Comparison of ENCODE assay signal across 35 cellular contexts in genomic region chr4:90621080-90621479, GRCh38.
"Had no signal": no experiment of that assay in that cellular context is flagged by ENCODE, and none has a peak within 500 bp of the region (broad histone marks: within the 10 kb centered on the region; RNA-seq: fewer than 3 reads in every experiment).

No MANE protein-coding gene starts in this region.

- H3K4me1 ChIP-seq: ascending aorta, breast epithelium, colonic mucosa, esophagus squamous epithelium, gastrocnemius medialis had no signal

- H3K36me3 ChIP-seq: ascending aorta, breast epithelium, cardiac muscle cell, colonic mucosa, esophagus squamous epithelium, gastrocnemius medialis, WERI-Rb-1 had no signal

- H3K27me3 ChIP-seq: ascending aorta, breast epithelium, cardiac muscle cell, colonic mucosa, dorsolateral prefrontal cortex, esophagus squamous epithelium, gastrocnemius medialis had no signal

- H3K4me1 Mint-ChIP-seq: activated B cell treated with CpG ODN at 0.5 μM for 24 hours; activated CD8-positive, alpha-beta memory T cell treated with anti-CD3 and anti-CD28 coated beads, Interleukin-2, amount 10 ng/mL, durations not matched to agents 7 days and 5 days; activated naive CD4-positive, alpha-beta T cell treated with anti-CD3 and anti-CD28 coated beads, Interleukin-2, amount 10 ng/mL, durations not matched to agents 7 days and 5 days; activated naive CD8-positive, alpha-beta T cell treated with anti-CD3 and anti-CD28 coated beads, Interleukin-2, amount 10 ng/mL, durations not matched to agents 7 days and 5 days; T-helper 17 cell had no signal

- H3K27ac ChIP-seq: ascending aorta, cardiac muscle cell, colonic mucosa, dorsolateral prefrontal cortex, epithelial cell of prostate, esophagus squamous epithelium, gastrocnemius medialis, WERI-Rb-1 had no signal

- H3K9me3 ChIP-seq: ascending aorta, breast epithelium, colonic mucosa, esophagus squamous epithelium, gastrocnemius medialis had no signal

- H3K9me3 Mint-ChIP-seq: activated naive CD4-positive, alpha-beta T cell treated with anti-CD3 and anti-CD28 coated beads, Interleukin-2, amount 10 ng/mL, durations not matched to agents 7 days and 5 days; activated T-cell treated with anti-CD3 and anti-CD28 coated beads, Interleukin-2, amount 50 U/mL, for 72 hours; T-helper 2 cell treated with Interferon-gamma antibody and Interleukin-4, amounts not matched to agents 5 μg/mL and 100 μg/mL, for 36 hours had no signal

- H3K27ac Mint-ChIP-seq: activated B cell treated with CpG ODN at 0.5 μM for 24 hours; activated CD8-positive, alpha-beta memory T cell treated with anti-CD3 and anti-CD28 coated beads, Interleukin-2, amount 10 ng/mL, durations not matched to agents 7 days and 5 days; activated CD8-positive, alpha-beta T cell treated with anti-CD3 and anti-CD28 coated beads for 36 hours; activated naive CD4-positive, alpha-beta T cell treated with anti-CD3 and anti-CD28 coated beads, Interleukin-2, amount 10 ng/mL, durations not matched to agents 7 days and 5 days; activated naive CD4-positive, alpha-beta T cell treated with anti-CD3 and anti-CD28 coated beads, Interleukin-2, amount 50 U/mL, for 72 hours; activated naive CD8-positive, alpha-beta T cell treated with anti-CD3 and anti-CD28 coated beads, Interleukin-2, amount 10 ng/mL, durations not matched to agents 7 days and 5 days; activated T-cell treated with anti-CD3 and anti-CD28 coated beads, Interleukin-2, amount 50 U/mL, for 24 hours; activated T-cell treated with anti-CD3 and anti-CD28 coated beads, Interleukin-2, amount 50 U/mL, for 72 hours; brain; T-helper 17 cell; T-helper 2 cell treated with Interferon-gamma antibody and Interleukin-4, amounts not matched to agents 5 μg/mL and 100 μg/mL, for 36 hours had no signal

- H3K36me3 Mint-ChIP-seq: activated CD8-positive, alpha-beta memory T cell treated with anti-CD3 and anti-CD28 coated beads, Interleukin-2, amount 10 ng/mL, durations not matched to agents 7 days and 5 days; activated naive CD4-positive, alpha-beta T cell treated with anti-CD3 and anti-CD28 coated beads, Interleukin-2, amount 10 ng/mL, durations not matched to agents 7 days and 5 days; activated naive CD4-positive, alpha-beta T cell treated with anti-CD3 and anti-CD28 coated beads, Interleukin-2, amount 50 U/mL, for 72 hours; activated naive CD8-positive, alpha-beta T cell treated with anti-CD3 and anti-CD28 coated beads, Interleukin-2, amount 10 ng/mL, durations not matched to agents 7 days and 5 days; brain had no signal

- H3K4me3 Mint-ChIP-seq: activated B cell treated with CpG ODN at 0.5 μM for 24 hours; activated CD8-positive, alpha-beta memory T cell treated with anti-CD3 and anti-CD28 coated beads, Interleukin-2, amount 10 ng/mL, durations not matched to agents 7 days and 5 days; activated CD8-positive, alpha-beta T cell treated with anti-CD3 and anti-CD28 coated beads for 36 hours; activated naive CD4-positive, alpha-beta T cell treated with anti-CD3 and anti-CD28 coated beads, Interleukin-2, amount 10 ng/mL, durations not matched to agents 7 days and 5 days; activated naive CD8-positive, alpha-beta T cell treated with anti-CD3 and anti-CD28 coated beads, Interleukin-2, amount 10 ng/mL, durations not matched to agents 7 days and 5 days; activated T-cell treated with anti-CD3 and anti-CD28 coated beads, Interleukin-2, amount 50 U/mL, for 24 hours; activated T-cell treated with anti-CD3 and anti-CD28 coated beads, Interleukin-2, amount 50 U/mL, for 72 hours; brain; T-helper 17 cell; T-helper 2 cell treated with Interferon-gamma antibody and Interleukin-4, amounts not matched to agents 5 μg/mL and 100 μg/mL, for 36 hours had no signal

- ATAC-seq: activated CD4-positive, CD25-positive, alpha-beta regulatory T cell treated with anti-CD3 and anti-CD28 coated beads, Interleukin-2, amount 50 U/mL, for 24 hours; activated CD8-positive, alpha-beta memory T cell treated with anti-CD3 and anti-CD28 coated beads, Interleukin-2, amount 10 ng/mL, durations not matched to agents 7 days and 5 days; activated CD8-positive, alpha-beta T cell treated with anti-CD3 and anti-CD28 coated beads for 36 hours; activated naive CD4-positive, alpha-beta T cell treated with anti-CD3 and anti-CD28 coated beads, Interleukin-2, amount 50 U/mL, for 72 hours; activated T-cell treated with anti-CD3 and anti-CD28 coated beads, Interleukin-2, amount 50 U/mL, for 72 hours; gastrocnemius medialis; T-helper 17 cell had no signal

- H3K27me3 Mint-ChIP-seq: activated B cell treated with CpG ODN at 0.5 μM for 24 hours; activated CD8-positive, alpha-beta memory T cell treated with anti-CD3 and anti-CD28 coated beads, Interleukin-2, amount 10 ng/mL, durations not matched to agents 7 days and 5 days; activated CD8-positive, alpha-beta T cell treated with anti-CD3 and anti-CD28 coated beads for 36 hours; activated naive CD4-positive, alpha-beta T cell treated with anti-CD3 and anti-CD28 coated beads, Interleukin-2, amount 10 ng/mL, durations not matched to agents 7 days and 5 days; activated naive CD8-positive, alpha-beta T cell treated with anti-CD3 and anti-CD28 coated beads, Interleukin-2, amount 10 ng/mL, durations not matched to agents 7 days and 5 days; activated T-cell treated with anti-CD3 and anti-CD28 coated beads, Interleukin-2, amount 50 U/mL, for 24 hours; brain; T-helper 17 cell had no signal

- H3K4me3 ChIP-seq: ascending aorta, breast epithelium, cardiac muscle cell, colonic mucosa, dorsolateral prefrontal cortex, esophagus squamous epithelium, gastrocnemius medialis had no signal

- DNase-seq: activated B cell treated with CpG ODN at 0.5 μM for 24 hours; activated CD4-positive, alpha-beta T cell treated with anti-CD3 and anti-CD28 coated beads for 48 hours; activated CD4-positive, alpha-beta T cell treated with anti-CD3 and anti-CD28 coated beads, Interleukin-2, amount 50 U/mL, for 1 hour; activated CD4-positive, alpha-beta T cell treated with anti-CD3 and anti-CD28 coated beads, Interleukin-2, amount 50 U/mL, for 48 hours; activated CD8-positive, alpha-beta memory T cell treated with anti-CD3 and anti-CD28 coated beads, Interleukin-2, amount 10 ng/mL, durations not matched to agents 7 days and 5 days; activated CD8-positive, alpha-beta memory T cell treated with anti-CD3 and anti-CD28 coated beads, Interleukin-2, amount 50 U/mL, for 48 hours; activated CD8-positive, alpha-beta T cell treated with anti-CD3 and anti-CD28 coated beads for 36 hours; activated gamma-delta T cell; activated naive CD4-positive, alpha-beta T cell; activated naive CD4-positive, alpha-beta T cell treated with anti-CD3 and anti-CD28 coated beads, Interleukin-2, amount 10 ng/mL, durations not matched to agents 7 days and 5 days; activated naive CD8-positive, alpha-beta T cell treated with anti-CD3 and anti-CD28 coated beads, Interleukin-2, amount 10 ng/mL, durations not matched to agents 7 days and 5 days; activated T-cell treated with anti-CD3 and anti-CD28 coated beads for 4 hours; activated T-cell treated with anti-CD3 and anti-CD28 coated beads, Interleukin-2, amount 50 U/mL, for 24 hours; activated T-cell treated with anti-CD3 and anti-CD28 coated beads, Interleukin-2, amount 50 U/mL, for 72 hours; central memory CD4-positive, alpha-beta T cell; cerebellar nuclear complex; colonic mucosa; dorsolateral prefrontal cortex; effector memory CD4-positive, alpha-beta T cell; esophagus squamous epithelium; foreskin fibroblast; gastrocnemius medialis; head of caudate nucleus; T-helper 1 cell; T-helper 17 cell; T1000; WERI-Rb-1 had no signal
